In the genomic region with DNA sequence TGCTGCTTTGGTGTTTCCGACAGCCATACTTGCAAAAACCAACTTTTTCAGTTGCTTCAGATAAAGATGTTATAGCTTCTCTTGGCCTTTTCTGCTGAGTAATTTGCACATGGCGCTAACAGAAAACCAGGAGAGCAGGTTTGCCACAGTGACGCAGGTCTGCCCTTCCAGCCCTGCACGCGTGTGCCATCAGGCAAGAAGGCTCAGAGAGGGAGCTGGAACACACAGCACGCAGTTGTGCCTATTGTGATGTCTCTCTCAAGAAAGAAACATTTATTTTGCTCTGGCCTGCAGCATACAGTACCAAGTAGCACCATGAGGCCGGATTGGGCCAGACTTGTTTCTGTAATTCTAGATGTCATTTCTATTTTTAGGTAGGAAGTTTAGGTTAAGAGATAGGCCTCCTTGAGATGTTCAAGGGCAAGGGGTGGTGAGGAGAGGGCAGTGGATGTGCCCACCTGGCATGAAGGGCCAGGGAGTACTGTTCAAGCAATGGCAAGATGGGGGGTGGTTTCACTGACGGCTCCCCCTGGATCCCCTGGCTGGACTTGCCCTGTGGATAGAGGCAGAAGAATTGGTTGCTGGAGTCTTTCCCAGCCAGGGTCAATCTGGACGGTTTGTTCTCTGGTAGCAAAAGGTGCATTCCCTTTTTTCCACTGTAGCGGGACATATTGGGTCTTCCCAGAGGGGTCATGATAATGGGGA, we compare ENCODE assay signal across 11 cellular contexts.
DNase-seq lines count a peak whose midpoint lies in the region; ATAC-seq lines count a peak whose summit lies in the region.
"Had no signal": no experiment of that assay in that cellular context is flagged by ENCODE, and none has a peak within 500 bp of the region (broad histone marks: within the 10 kb centered on the region; RNA-seq: fewer than 3 reads in every experiment).

No MANE protein-coding gene starts in this region.

- peaks cover 57% of the 10 kb centered on the region for H3K27me3 Mint-ChIP-seq in stimulated activated naive CD8-positive, alpha-beta T cell treated with anti-CD3 and anti-CD28 coated beads, Interleukin-15, Interleukin-2, amounts not matched to agents 100 ng/mL and 50 ng/mL, for 24 hours

- ATAC-seq in stimulated activated naive CD8-positive, alpha-beta T cell treated with anti-CD3 and anti-CD28 coated beads, Interleukin-15, Interleukin-2, amounts not matched to agents 100 U/mL and 50 U/mL, for 24 hours: no peak
- ATAC-seq in HG02798 (IDR thresholded peaks at IDR 0.05; ENCODE audit: poor library complexity, unreplicated experiment): no peak

- no peak overlapping the region for H3K27ac Mint-ChIP-seq in stimulated activated naive CD8-positive, alpha-beta T cell treated with anti-CD3 and anti-CD28 coated beads, Interleukin-15, Interleukin-2, amounts not matched to agents 100 ng/mL and 50 ng/mL, for 24 hours

- no peaks in the 10 kb centered on the region for H3K36me3 Mint-ChIP-seq in stimulated activated naive CD8-positive, alpha-beta T cell treated with anti-CD3 and anti-CD28 coated beads, Interleukin-15, Interleukin-2, amounts not matched to agents 100 ng/mL and 50 ng/mL, for 24 hours (ENCODE audit: low read depth)

- peak overlapping the region; percentile 90 for H3K9ac ChIP-seq in SK-N-MC (ENCODE audit: insufficient read length)

- H3K4me1 Mint-ChIP-seq in stimulated activated naive CD8-positive, alpha-beta T cell treated with anti-CD3 and anti-CD28 coated beads, Interleukin-15, Interleukin-2, amounts not matched to agents 100 ng/mL and 50 ng/mL, for 24 hours (ENCODE audit: low read depth): peaks cover 28% of the 10 kb centered on the region

- H3K9me3 ChIP-seq in SK-N-MC (ENCODE audit: low read depth, low read length) (no peaks in the 10 kb centered on the region), iPS-18c (ENCODE audit: control insufficient read depth, insufficient read depth, low read length) (no peaks in the 10 kb centered on the region)
- H3K9me3 ChIP-seq: right atrium auricular region, uterus had no signal

- no peaks in the 10 kb centered on the region for H3K9me3 Mint-ChIP-seq in stimulated activated naive CD8-positive, alpha-beta T cell treated with anti-CD3 and anti-CD28 coated beads, Interleukin-15, Interleukin-2, amounts not matched to agents 100 ng/mL and 50 ng/mL, for 24 hours

- H3K4me3 Mint-ChIP-seq in stimulated activated naive CD8-positive, alpha-beta T cell treated with anti-CD3 and anti-CD28 coated beads, Interleukin-15, Interleukin-2, amounts not matched to agents 100 ng/mL and 50 ng/mL, for 24 hours: peak overlapping the region; percentile 87

- peaks cover 57% of the 10 kb centered on the region for H3K36me3 ChIP-seq in SK-N-MC (ENCODE audit: insufficient read depth, low read length)
- H3K36me3 ChIP-seq: right atrium auricular region, uterus had no signal

- peak overlapping the region; percentile 20; the same call in 1 of the 2 replicates for H3K27ac ChIP-seq in SK-N-MC
- H3K27ac ChIP-seq: right atrium auricular region, uterus had no signal

- H3K4me3 ChIP-seq in SK-N-MC (peak overlapping the region; percentile 96), iPS-18c (ENCODE audit: insufficient read depth, low read depth, low read length) (peak overlapping the region; percentile 85; the same call in 1 of the 2 replicates)
- H3K4me3 ChIP-seq: uterus had no signal

- no peak for DNase-seq in stimulated activated naive CD8-positive, alpha-beta T cell treated with anti-CD3 and anti-CD28 coated beads, Interleukin-15, Interleukin-2, amounts not matched to agents 100 U/mL and 50 U/mL, for 24 hours
- no peak for DNase-seq in SK-N-MC (ENCODE audit: low read depth, low spot score)
- DNase-seq in NCI-H1436 treated with DMSO at 0.1 percent for 48 hours (lab: John Stamatoyannopoulos, UW): no peak
- DNase-seq in NAMALWA (ENCODE audit: low spot score): no peak
- DNase-seq in retina: no peak
- DNase-seq: NCI-H345, uterus had no signal
